In genomic region chr22:32076726-32077550, GRCh38 we compare ENCODE assay signal across 1 cellular context.
TF ChIP-seq lines count a peak whose summit lies in the region.

No MANE protein-coding gene starts in this region.

TF ChIP-seq in HepG2, 621 proteins besides CTCF, POLR2A, EP300 and RAD21:
- peak; percentile 80 for TF ChIP-seq HNRNPK (IDR thresholded peaks at IDR 0.05; ENCODE audit: low read depth, low read length, poor library complexity, severe bottlenecking)
- no peak for TF ChIP-seq ETV6 (CRISPR knock-in tag; conservative IDR thresholded peaks at IDR 0.05)
- peak; percentile 29 for TF ChIP-seq PCBP2 (optimal IDR thresholded peaks at IDR 0.05; ENCODE audit: low read depth, low read length, poor library complexity, severe bottlenecking)
